ENCODE assay signal across 8 cellular contexts in the genomic region with DNA sequence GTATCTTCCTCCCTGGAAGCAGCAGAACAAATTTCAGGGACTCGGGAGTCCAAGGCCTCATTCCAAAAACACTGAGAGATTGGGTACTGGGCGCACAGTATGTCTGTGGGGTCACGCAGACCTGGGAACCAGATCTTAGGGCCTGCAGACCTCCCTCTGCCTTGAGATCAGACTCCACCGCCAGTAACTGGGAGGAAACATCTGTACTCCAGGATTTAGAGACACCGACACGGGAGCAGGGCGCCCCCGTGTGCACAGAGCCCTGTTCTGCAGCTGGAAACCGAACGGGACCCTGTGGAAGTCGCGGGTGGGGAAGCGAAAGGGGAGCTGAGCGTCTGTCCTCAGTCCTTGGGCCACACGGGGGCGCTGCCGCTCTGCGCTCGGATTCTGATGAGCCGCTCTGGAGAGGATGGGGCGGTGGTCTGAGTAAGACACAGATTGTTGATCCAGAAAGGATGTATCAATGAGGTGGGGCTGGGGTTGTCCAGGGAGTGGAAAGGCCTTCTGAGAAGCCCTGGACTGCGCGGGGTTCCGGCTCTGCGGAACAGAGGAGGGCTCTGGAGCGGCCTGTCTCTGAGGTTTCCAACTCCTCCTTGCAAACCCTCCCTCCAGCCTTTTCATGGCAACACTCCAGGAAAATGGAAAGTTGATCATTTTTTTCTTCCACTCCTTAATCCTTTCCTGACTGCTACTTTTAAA. TPM values are rescaled to one million over a fixed set of nuclear protein-coding genes. Genes with fewer than 3 reads are reported as not detected.
DNase-seq lines count a peak whose midpoint lies in the region; ATAC-seq, FAIRE-seq and TF ChIP-seq lines count a peak whose summit lies in the region.
"Not testable (repeated sequence)": the region's sequence is repeated elsewhere in the genome, so short reads cannot be mapped to it uniquely, and the experiment has no call there.

No MANE protein-coding gene starts in this region.

- not testable (repeated sequence) for H3K9me3 ChIP-seq in heart left ventricle, pancreas

- TF ChIP-seq POLR2A in heart left ventricle (IDR thresholded peaks at IDR 0.05): not testable (repeated sequence)

- peak; percentile 28 to 86 (median 83) for ATAC-seq in heart left ventricle
- peak; percentile 86 to 93 (median 90) for ATAC-seq in pancreas

- H3K36me3 ChIP-seq in heart left ventricle, pancreas: not testable (repeated sequence)

- H3K27me3 ChIP-seq in HL-60 (ENCODE audit: insufficient read depth, poor library complexity, severe bottlenecking): peaks cover 67% of the 10 kb centered on the region
- peaks cover 23 to 94% (median 88%) of the 10 kb centered on the region in 9 donors for H3K27me3 ChIP-seq in heart left ventricle
- H3K27me3 ChIP-seq in pancreas: peaks cover 0 to 63% (median 0%) of the 10 kb centered on the region in 4 donors

- 0 to 7% (median 5%) methylated on average over 11 to 26 of the region's 26 CpGs for WGBS in heart left ventricle, 4 donors
- WGBS in pancreas, 2 donors: 6 to 8% methylated on average over 21 to 26 of the region's 26 CpGs

- DNase-seq in DMS153 treated with DMSO at 0.1 percent for 48 hours (lab: John Stamatoyannopoulos, UW; ENCODE audit: unreplicated experiment) (peak; percentile 16), HL-60 (ENCODE audit: low read depth in 1 of 2, low spot score in 1 of 2) (peak; percentile 68 to 81), NCI-H748 (lab: John Stamatoyannopoulos, UW; ENCODE audit: unreplicated experiment) (peak; percentile 81), astrocyte of the cerebellum (ENCODE audit: low read depth) (peak; percentile 63), heart left ventricle (peak; percentile 69 to 91 (median 83)), pancreas (peak; percentile 69 to 92 (median 82))
- DNase-seq in activated CD4-positive, CD25-positive, alpha-beta regulatory T cell (lab: John Stamatoyannopoulos, UW): peak; percentile 66 to 82 (median 79)
- DNase-seq in stimulated activated naive CD4-positive, alpha-beta T cell treated with Interleukin-2 at 50 U/mL for 16 hours (lab: John Stamatoyannopoulos, UW): peak; percentile 82

- FAIRE-seq in pancreas (lab: Jason Lieb, UNC): not testable (repeated sequence)

- in situ Hi-C loops in astrocyte of the cerebellum (cut with HindIII; ENCODE audit: low sequenced_read_pairs): not testable (repeated sequence)

- not testable (repeated sequence) for H3K4me3 ChIP-seq in HL-60 (replicated peaks; ENCODE audit: insufficient read depth, low read length); astrocyte of the cerebellum (ENCODE audit: low read depth, low read length); pancreas
- H3K4me3 ChIP-seq in heart left ventricle: peak overlapping the region in 2 of 12 donors; percentile 7

- not testable (repeated sequence) for H3K27ac ChIP-seq in HL-60 (replicated peaks); heart left ventricle; pancreas

- H3K4me1 ChIP-seq in heart left ventricle: peaks cover 0 to 35% (median 5%) of the 10 kb centered on the region in 12 donors
- not testable (repeated sequence) for H3K4me1 ChIP-seq in pancreas

- intact Hi-C loops in heart left ventricle (cut with DNase I); pancreas (cut with DNase I): not testable (repeated sequence)

- TF ChIP-seq CTCF in HL-60 (IDR thresholded peaks at IDR 0.05; ENCODE audit: insufficient read depth, low read length): peak; percentile 90
- peak; percentile 84 for TF ChIP-seq CTCF in astrocyte of the cerebellum (IDR thresholded peaks at IDR 0.05; ENCODE audit: low read depth, low read length, missing control alignments)
- TF ChIP-seq CTCF in heart left ventricle (IDR thresholded peaks at IDR 0.05): peak; percentile 51 to 84 (median 70)
- TF ChIP-seq CTCF in pancreas (IDR thresholded peaks at IDR 0.05): peak; percentile 9 to 77 (median 46)

RNA-seq across cellular contexts. Expression of a gene that starts 35.7 kb away (rescaled TPM):
- total RNA-seq in heart left ventricle (100 to 1,000 TPM in 8 of 9 donors, 10 to 100 TPM in 1; 96.1 to 560 (median 162) TPM), pancreas (100 to 1,000 TPM in 2 of 6 donors, 10 to 100 TPM in 4; 65.7 to 158 (median 81.1) TPM)
- polyA plus RNA-seq in heart left ventricle (100 to 1,000 TPM; 160 to 200 TPM), pancreas (100 to 1,000 TPM in 1 of 2 donors, 10 to 100 TPM in 1; 85.3 to 131 TPM)

Comparison
In these comparisons a context has a peak if more than half of its experiments do, and no peak if none do; other contexts are left out.
1. DNase-seq: peak in every context shown above with its lines; median percentile 83 in heart left ventricle; 82 in stimulated activated naive CD4-positive, alpha-beta T cell treated with Interleukin-2 at 50 U/mL for 16 hours; 82 in pancreas; 81 in NCI-H748; 79 in activated CD4-positive, CD25-positive, alpha-beta regulatory T cell; 74 in HL-60; 63 in astrocyte of the cerebellum; 16 in DMS153 treated with DMSO at 0.1 percent for 48 hours.